ENCODE assay signal across 38 cellular contexts in genomic region chr16:60458255-60458654, GRCh38.
"Had no signal": no experiment of that assay in that cellular context is flagged by ENCODE, and none has a peak within 500 bp of the region (broad histone marks: within the 10 kb centered on the region; RNA-seq: fewer than 3 reads in every experiment).

No MANE protein-coding gene starts in this region.

- H3K27me3 Mint-ChIP-seq: activated naive CD4-positive, alpha-beta T cell treated with anti-CD3 and anti-CD28 coated beads, Interleukin-2, amount 10 ng/mL, durations not matched to agents 7 days and 5 days; activated naive CD4-positive, alpha-beta T cell treated with anti-CD3 and anti-CD28 coated beads, Interleukin-2, amount 50 U/mL, for 24 hours; activated naive CD8-positive, alpha-beta T cell; activated naive CD8-positive, alpha-beta T cell treated with anti-CD3 and anti-CD28 coated beads for 36 hours; activated naive CD8-positive, alpha-beta T cell treated with anti-CD3 and anti-CD28 coated beads, Interleukin-2, amount 10 ng/mL, durations not matched to agents 7 days and 5 days; activated naive CD8-positive, alpha-beta T cell treated with anti-CD3 and anti-CD28 coated beads, Interleukin-2, amount 50 U/mL, for 24 hours; activated T-cell treated with anti-CD3 and anti-CD28 coated beads, Interleukin-2, amount 50 U/mL, for 24 hours; activated T-helper 17 cell treated with anti-CD3 and anti-CD28 coated beads, Interleukin-2, amount 50 U/mL, for 72 hours; brain; central memory CD8-positive, alpha-beta T cell had no signal

- H3K27ac ChIP-seq: adrenal gland, ascending aorta, body of pancreas, brain microvascular endothelial cell, breast epithelium, cardiac muscle cell had no signal

- H3K27ac Mint-ChIP-seq: activated naive CD4-positive, alpha-beta T cell treated with anti-CD3 and anti-CD28 coated beads for 36 hours; activated naive CD4-positive, alpha-beta T cell treated with anti-CD3 and anti-CD28 coated beads, Interleukin-2, amount 10 ng/mL, durations not matched to agents 7 days and 5 days; activated naive CD4-positive, alpha-beta T cell treated with anti-CD3 and anti-CD28 coated beads, Interleukin-2, amount 50 U/mL, for 24 hours; activated naive CD4-positive, alpha-beta T cell treated with anti-CD3 and anti-CD28 coated beads, Interleukin-2, amount 50 U/mL, for 72 hours; activated naive CD8-positive, alpha-beta T cell; activated naive CD8-positive, alpha-beta T cell treated with anti-CD3 and anti-CD28 coated beads for 36 hours; activated naive CD8-positive, alpha-beta T cell treated with anti-CD3 and anti-CD28 coated beads, Interleukin-2, amount 10 ng/mL, durations not matched to agents 7 days and 5 days; activated naive CD8-positive, alpha-beta T cell treated with anti-CD3 and anti-CD28 coated beads, Interleukin-2, amount 50 U/mL, for 24 hours; activated T-cell treated with anti-CD3 and anti-CD28 coated beads, Interleukin-2, amount 50 U/mL, for 24 hours; activated T-cell treated with anti-CD3 and anti-CD28 coated beads, Interleukin-2, amount 50 U/mL, for 72 hours; activated T-helper 1 cell treated with anti-CD3 and anti-CD28 coated beads, Interleukin-12 subunit alpha, Interleukin-12 subunit beta, Interleukin-2, Interleukin-4 antibody, amounts not matched to agents 30 ng/mL and 10 ng/mL and 1 ng/mL, durations not matched to agents 14 hours and 24 hours and 36 hours; activated T-helper 17 cell treated with anti-CD3 and anti-CD28 coated beads, Interleukin-2, amount 50 U/mL, for 72 hours; activated T-helper 2 cell treated with anti-CD3 and anti-CD28 coated beads, Interferon-gamma antibody, Interleukin-2, Interleukin-4, amounts not matched to agents 10 μg/mL and 5 μg/mL and 100 μg/mL, durations not matched to agents 14 hours and 24 hours and 36 hours; brain had no signal

- H3K4me1 ChIP-seq: adrenal gland, ascending aorta, body of pancreas, breast epithelium had no signal

- H3K36me3 ChIP-seq: adrenal gland, ascending aorta, brain microvascular endothelial cell, breast epithelium, cardiac muscle cell had no signal

- ATAC-seq: activated naive CD4-positive, alpha-beta T cell treated with anti-CD3 and anti-CD28 coated beads, Interleukin-2, amount 50 U/mL, for 72 hours; activated naive CD8-positive, alpha-beta T cell treated with anti-CD3 and anti-CD28 coated beads, Interleukin-2, amount 50 U/mL, for 24 hours; activated T-cell treated with anti-CD3 and anti-CD28 coated beads, Interleukin-2, amount 50 U/mL, for 4 hours; activated T-cell treated with anti-CD3 and anti-CD28 coated beads, Interleukin-2, amount 50 U/mL, for 72 hours; activated T-helper 17 cell treated with anti-CD3 and anti-CD28 coated beads, Interleukin-2, amount 50 U/mL, for 72 hours; body of pancreas had no signal

- H3K27me3 ChIP-seq: adrenal gland, ascending aorta, body of pancreas, brain microvascular endothelial cell, breast epithelium, cardiac muscle cell had no signal

- H3K4me1 Mint-ChIP-seq: activated naive CD4-positive, alpha-beta T cell treated with anti-CD3 and anti-CD28 coated beads, Interleukin-2, amount 10 ng/mL, durations not matched to agents 7 days and 5 days; activated naive CD4-positive, alpha-beta T cell treated with anti-CD3 and anti-CD28 coated beads, Interleukin-2, amount 50 U/mL, for 24 hours; activated naive CD8-positive, alpha-beta T cell treated with anti-CD3 and anti-CD28 coated beads for 36 hours; activated naive CD8-positive, alpha-beta T cell treated with anti-CD3 and anti-CD28 coated beads, Interleukin-2, amount 10 ng/mL, durations not matched to agents 7 days and 5 days; activated naive CD8-positive, alpha-beta T cell treated with anti-CD3 and anti-CD28 coated beads, Interleukin-2, amount 50 U/mL, for 24 hours; activated T-helper 17 cell treated with anti-CD3 and anti-CD28 coated beads, Interleukin-2, amount 50 U/mL, for 72 hours; brain; central memory CD8-positive, alpha-beta T cell had no signal

- DNase-seq: activated effector memory CD4-positive, alpha-beta T cell treated with anti-CD3 and anti-CD28 coated beads, Interleukin-2, amount 50 U/mL, for 16 hours; activated effector memory CD4-positive, alpha-beta T cell treated with Interleukin-2 at 50 U/mL for 16 hours; activated gamma-delta T cell; activated gamma-delta T cell treated with Interleukin-2 at 50 U/mL for 16 hours; activated naive CD4-positive, alpha-beta T cell; activated naive CD4-positive, alpha-beta T cell treated with anti-CD3 and anti-CD28 coated beads for 36 hours; activated naive CD4-positive, alpha-beta T cell treated with anti-CD3 and anti-CD28 coated beads, Interleukin-2, amount 10 ng/mL, durations not matched to agents 7 days and 5 days; activated naive CD4-positive, alpha-beta T cell treated with anti-CD3 and anti-CD28 coated beads, Interleukin-2, amount 50 U/mL, for 16 hours; activated naive CD4-positive, alpha-beta T cell treated with Interleukin-2 at 50 U/mL for 16 hours; activated naive CD8-positive, alpha-beta T cell treated with anti-CD3 and anti-CD28 coated beads for 36 hours; activated naive CD8-positive, alpha-beta T cell treated with anti-CD3 and anti-CD28 coated beads, Interleukin-2, amount 10 ng/mL, durations not matched to agents 7 days and 5 days; activated naive CD8-positive, alpha-beta T cell treated with anti-CD3 and anti-CD28 coated beads, Interleukin-2, amount 50 U/mL, for 24 hours; activated T-cell treated with anti-CD3 and anti-CD28 coated beads, Interleukin-2, amount 50 U/mL, for 1 hour; activated T-cell treated with anti-CD3 and anti-CD28 coated beads, Interleukin-2, amount 50 U/mL, for 24 hours; activated T-cell treated with anti-CD3 and anti-CD28 coated beads, Interleukin-2, amount 50 U/mL, for 4 hours; activated T-cell treated with anti-CD3 and anti-CD28 coated beads, Interleukin-2, amount 50 U/mL, for 48 hours; activated T-cell treated with anti-CD3 and anti-CD28 coated beads, Interleukin-2, amount 50 U/mL, for 72 hours; adrenal gland; amniotic stem cell; amygdala; anterior cingulate cortex; aorta; body of pancreas; brain microvascular endothelial cell; caudate nucleus; central memory CD4-positive, alpha-beta T cell; cerebellar nuclear complex had no signal

- H3K9me3 ChIP-seq: adrenal gland, ascending aorta, body of pancreas, breast epithelium had no signal

- H3K4me3 Mint-ChIP-seq: activated naive CD4-positive, alpha-beta T cell treated with anti-CD3 and anti-CD28 coated beads for 36 hours; activated naive CD4-positive, alpha-beta T cell treated with anti-CD3 and anti-CD28 coated beads, Interleukin-2, amount 10 ng/mL, durations not matched to agents 7 days and 5 days; activated naive CD4-positive, alpha-beta T cell treated with anti-CD3 and anti-CD28 coated beads, Interleukin-2, amount 50 U/mL, for 24 hours; activated naive CD8-positive, alpha-beta T cell; activated naive CD8-positive, alpha-beta T cell treated with anti-CD3 and anti-CD28 coated beads for 36 hours; activated naive CD8-positive, alpha-beta T cell treated with anti-CD3 and anti-CD28 coated beads, Interleukin-2, amount 10 ng/mL, durations not matched to agents 7 days and 5 days; activated naive CD8-positive, alpha-beta T cell treated with anti-CD3 and anti-CD28 coated beads, Interleukin-2, amount 50 U/mL, for 24 hours; activated T-cell treated with anti-CD3 and anti-CD28 coated beads, Interleukin-2, amount 50 U/mL, for 24 hours; activated T-cell treated with anti-CD3 and anti-CD28 coated beads, Interleukin-2, amount 50 U/mL, for 4 hours; activated T-cell treated with anti-CD3 and anti-CD28 coated beads, Interleukin-2, amount 50 U/mL, for 72 hours; activated T-helper 1 cell treated with anti-CD3 and anti-CD28 coated beads, Interleukin-12 subunit alpha, Interleukin-12 subunit beta, Interleukin-2, Interleukin-4 antibody, amounts not matched to agents 30 ng/mL and 10 ng/mL and 1 ng/mL, durations not matched to agents 14 hours and 24 hours and 36 hours; activated T-helper 17 cell treated with anti-CD3 and anti-CD28 coated beads, Interleukin-2, amount 50 U/mL, for 72 hours; brain; central memory CD8-positive, alpha-beta T cell had no signal

- H3K36me3 Mint-ChIP-seq: activated naive CD4-positive, alpha-beta T cell treated with anti-CD3 and anti-CD28 coated beads, Interleukin-2, amount 10 ng/mL, durations not matched to agents 7 days and 5 days; activated naive CD4-positive, alpha-beta T cell treated with anti-CD3 and anti-CD28 coated beads, Interleukin-2, amount 50 U/mL, for 24 hours; activated naive CD4-positive, alpha-beta T cell treated with anti-CD3 and anti-CD28 coated beads, Interleukin-2, amount 50 U/mL, for 72 hours; activated naive CD8-positive, alpha-beta T cell; activated naive CD8-positive, alpha-beta T cell treated with anti-CD3 and anti-CD28 coated beads for 36 hours; activated naive CD8-positive, alpha-beta T cell treated with anti-CD3 and anti-CD28 coated beads, Interleukin-2, amount 10 ng/mL, durations not matched to agents 7 days and 5 days; brain had no signal

- H3K4me3 ChIP-seq: adrenal gland, ascending aorta, body of pancreas, breast epithelium, cardiac muscle cell had no signal
